Comparison of ENCODE assay signal across 8 cellular contexts in the genomic region with DNA sequence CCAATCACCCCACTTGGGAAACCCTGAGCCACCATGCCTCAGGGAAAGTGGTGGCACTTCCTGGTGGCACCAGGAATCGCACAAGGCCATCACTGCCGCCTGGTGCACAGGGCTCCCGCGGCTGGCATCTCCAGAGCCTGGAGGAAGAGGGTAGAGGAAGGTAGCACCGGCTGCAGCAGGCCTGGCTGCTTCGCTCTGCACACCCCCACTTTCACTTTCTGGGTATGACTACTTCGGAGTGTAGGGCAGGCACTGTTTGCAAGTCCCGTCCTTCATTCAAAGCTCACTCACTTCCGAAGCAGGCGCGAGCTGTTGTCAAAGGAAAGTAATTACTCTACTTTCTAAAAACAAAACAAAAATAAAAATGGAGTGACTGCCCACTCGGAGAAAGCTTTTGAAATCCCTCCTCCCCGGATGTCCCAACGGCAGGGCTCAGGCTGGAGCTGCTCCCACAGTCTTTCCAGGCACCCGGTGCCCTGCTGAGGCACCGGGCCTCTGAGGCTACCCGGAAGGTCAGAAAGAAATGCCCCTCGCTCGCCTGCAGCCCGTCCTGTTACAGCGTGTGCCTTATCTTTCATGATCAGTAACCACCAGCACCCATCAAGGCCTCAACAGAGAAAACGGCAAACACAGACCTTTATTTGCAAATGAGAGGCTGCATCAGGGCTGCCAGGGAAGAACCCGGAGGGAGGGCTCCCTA.
DNase-seq lines count a peak whose midpoint lies in the region; ATAC-seq and TF ChIP-seq lines count a peak whose summit lies in the region.

No MANE protein-coding gene starts in this region.

- peak overlapping the region; percentile 95 for H3K4me3 ChIP-seq in HUES6 (ENCODE audit: low read depth, low read length)
- H3K4me3 ChIP-seq in WERI-Rb-1 (ENCODE audit: low read depth, low read length), result peak overlapping the region; percentile 85

- H3K27me3 ChIP-seq in HUES6 (ENCODE audit: control insufficient read depth, insufficient read depth, low read length), result peaks cover 22% of the 10 kb centered on the region
- H3K27me3 ChIP-seq in WERI-Rb-1 (ENCODE audit: insufficient read depth, low read depth, severe bottlenecking), result no peaks in the 10 kb centered on the region

- H3K36me3 Mint-ChIP-seq in central memory CD8-positive, alpha-beta T cell (ENCODE audit: insufficient read depth), result peaks cover 14% of the 10 kb centered on the region

- peaks cover 18% of the 10 kb centered on the region for H3K4me1 ChIP-seq in HUES6 (ENCODE audit: control insufficient read depth, insufficient read depth, low read length)

- peaks cover 3% of the 10 kb centered on the region for H3K9me3 ChIP-seq in HUES6 (ENCODE audit: control insufficient read depth, insufficient read depth, low read depth, low read length)
- no peaks in the 10 kb centered on the region for H3K9me3 ChIP-seq in WERI-Rb-1 (ENCODE audit: severe bottlenecking)

- peaks cover 4% of the 10 kb centered on the region; the same call in 1 of the 2 replicates for H3K36me3 ChIP-seq in HUES6 (ENCODE audit: control insufficient read depth, insufficient read depth, low read length)
- peaks cover 16% of the 10 kb centered on the region for H3K36me3 ChIP-seq in WERI-Rb-1

- peaks cover 38% of the 10 kb centered on the region for H3K4me1 Mint-ChIP-seq in central memory CD8-positive, alpha-beta T cell

- peaks cover 11% of the 10 kb centered on the region for H3K27me3 Mint-ChIP-seq in central memory CD8-positive, alpha-beta T cell

- ATAC-seq in central memory CD8-positive, alpha-beta T cell (replicated peaks; ENCODE audit: extremely low read depth, poor library complexity, severe bottlenecking), result peak; percentile 42
- no peak for ATAC-seq in HG02763 (IDR thresholded peaks at IDR 0.05; ENCODE audit: unreplicated experiment)

- DNase-seq in GM04504 (ENCODE audit: low read depth) (peak; percentile 35), WERI-Rb-1 (no peak), medulla oblongata (ENCODE audit: extremely low spot score) (peak; percentile 40), cortex of kidney (lab: John Stamatoyannopoulos, UW) (no peak)
- peak in 1 of 2 donors; percentile 51 for DNase-seq in central memory CD8-positive, alpha-beta T cell (ENCODE audit: low spot score in 2 of 2)
- DNase-seq in stimulated activated CD8-positive, alpha-beta memory T cell treated with anti-CD3 and anti-CD28 coated beads, Interleukin-15, amount 100 ng/mL, for 48 hours (ENCODE audit: low read depth in 2 of 2), result peak; percentile 49 to 62

- no peak for TF ChIP-seq CTCF in WERI-Rb-1 (IDR thresholded peaks at IDR 0.05; ENCODE audit: low read depth, low read length)

- H3K4me3 Mint-ChIP-seq in central memory CD8-positive, alpha-beta T cell, result peak overlapping the region; percentile 87

- H3K27ac ChIP-seq in HUES6 (ENCODE audit: low read depth, low read length), result no peak overlapping the region
- no peak overlapping the region; the same call in 1 of the 2 replicates for H3K27ac ChIP-seq in WERI-Rb-1

- peak overlapping the region; percentile 87 for H3K9ac ChIP-seq in HUES6 (ENCODE audit: low read length)

- H3K9me3 Mint-ChIP-seq in central memory CD8-positive, alpha-beta T cell, result no peaks in the 10 kb centered on the region

- peak overlapping the region; percentile 87 for H3K27ac Mint-ChIP-seq in central memory CD8-positive, alpha-beta T cell (ENCODE audit: low read depth)

Comparison
In these comparisons a context has a peak if more than half of its experiments do, and no peak if none do; other contexts are left out.
1. DNase-seq: peak in GM04504 (single experiment), medulla oblongata (single experiment) and stimulated activated CD8-positive, alpha-beta memory T cell treated with anti-CD3 and anti-CD28 coated beads, Interleukin-15, amount 100 ng/mL, for 48 hours (2 of 2); none in WERI-Rb-1 (single experiment) and cortex of kidney (single experiment).